In the genomic region with DNA sequence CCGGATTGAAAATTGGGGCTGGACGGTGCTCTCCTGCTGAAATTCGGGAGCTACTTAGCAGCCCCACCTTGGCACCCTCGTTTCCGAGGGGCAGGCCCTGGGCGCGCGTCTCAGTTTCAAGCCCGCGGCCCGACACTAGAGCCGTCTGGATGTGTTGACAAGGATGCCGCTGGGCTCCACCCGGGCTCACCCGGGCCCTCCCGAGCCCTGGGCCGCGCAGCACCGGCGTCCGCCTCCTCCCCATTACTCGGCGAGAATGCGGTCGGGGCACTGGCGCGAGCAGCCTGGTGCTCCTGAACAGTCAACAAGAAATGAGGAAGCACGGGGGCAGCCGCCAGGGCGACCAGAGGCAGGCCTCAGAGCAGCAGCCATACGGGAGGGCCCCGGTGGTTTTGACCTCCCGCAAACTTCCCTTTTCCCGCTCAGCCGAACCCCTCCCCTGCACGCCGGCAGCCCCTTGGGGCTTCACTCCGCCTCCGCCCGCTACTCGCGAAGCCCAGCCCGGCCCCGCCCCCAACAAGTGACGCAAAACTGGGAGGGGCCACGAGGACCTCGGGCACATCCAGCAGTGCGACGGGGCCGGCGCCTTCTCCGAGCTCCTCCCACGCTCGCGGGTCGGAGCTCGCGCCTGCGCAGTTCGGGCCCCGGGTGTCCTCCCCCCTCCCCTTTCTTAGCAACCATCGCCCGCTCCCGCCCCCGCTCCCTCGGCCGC, we compare ENCODE assay signal across 8 cellular contexts. TPM values are rescaled to one million over a fixed set of nuclear protein-coding genes. Genes with fewer than 3 reads are reported as not detected.
A peak's percentile ranks its signal among the peaks of the same experiment; 100 is the strongest.
DNase-seq lines count a peak whose midpoint lies in the region; ATAC-seq and FAIRE-seq lines count a peak whose summit lies in the region.

No MANE protein-coding gene starts in this region.

- 8 to 10% methylated on average over 43 to 49 of the region's 67 CpGs for WGBS in mesodermal cell (ENCODE audit: insufficient coverage in 2 of 2), 2 experiments

- peak; percentile 95 for FAIRE-seq in HTR-8/SVneo (lab: Jason Lieb, UNC)

- H3K27ac ChIP-seq in mesodermal cell (ENCODE audit: low read depth, low read length, severe bottlenecking), result peak overlapping the region; percentile 90

- H3K4me3 ChIP-seq in endocrine pancreas (ENCODE audit: control insufficient read depth, insufficient read depth, low read length) (peak overlapping the region; percentile 38), mesodermal cell (ENCODE audit: extremely low read depth, insufficient read depth, low read length, poor library complexity, severe bottlenecking) (peak overlapping the region; percentile 68)

- DNase-seq in Caki2 (ENCODE audit: low read depth) (peak; percentile 99), HTR-8/SVneo (ENCODE audit: insufficient read length, low spot score) (peak; percentile 98), NOMO-1 treated with DMSO at 0.1 percent for 48 hours (lab: John Stamatoyannopoulos, UW; ENCODE audit: unreplicated experiment) (peak; percentile 98)
- DNase-seq in activated CD8-positive, alpha-beta memory T cell treated with anti-CD3 and anti-CD28 coated beads, Interleukin-2, amount 50 U/mL, for 1 hour (ENCODE audit: extremely low read depth), result peak; percentile 97
- peak; percentile 99 for DNase-seq in stimulated activated CD8-positive, alpha-beta memory T cell treated with anti-CD3 and anti-CD28 coated beads, Interleukin-15, amount 100 ng/mL, for 24 hours (ENCODE audit: low read depth)

- peak; percentile 59 for ATAC-seq in GM21367 (IDR thresholded peaks at IDR 0.05; ENCODE audit: unreplicated experiment)

- in situ Hi-C loops in Caki2 (cut with HindIII; ENCODE audit: low pct_unique_long_range_greater_than_20kb, low sequenced_read_pairs), result no loop called here

- H3K9me3 ChIP-seq in endocrine pancreas (ENCODE audit: control insufficient read depth, low read length) (no peaks in the 10 kb centered on the region), mesodermal cell (ENCODE audit: control insufficient read depth, low read length) (peaks cover 23% of the 10 kb centered on the region)

- H3K4me1 ChIP-seq in endocrine pancreas (ENCODE audit: control insufficient read depth, insufficient read depth, low read length), result peaks cover 14% of the 10 kb centered on the region
- peaks cover 21% of the 10 kb centered on the region for H3K4me1 ChIP-seq in mesodermal cell (ENCODE audit: control insufficient read depth, insufficient read depth, low read length, poor library complexity, severe bottlenecking)

- peak overlapping the region; percentile 89 for H3K9ac ChIP-seq in endocrine pancreas (ENCODE audit: control insufficient read depth, insufficient read depth, low read length)

- no peaks in the 10 kb centered on the region for H3K27me3 ChIP-seq in endocrine pancreas (ENCODE audit: control insufficient read depth, insufficient read depth, low read length)

- H3K36me3 ChIP-seq in endocrine pancreas (ENCODE audit: control insufficient read depth, insufficient read depth, low read length) (no peaks in the 10 kb centered on the region), mesodermal cell (ENCODE audit: control insufficient read depth, insufficient read depth, low read length) (peaks cover 35% of the 10 kb centered on the region)

RNA-seq across cellular contexts. Expression of a gene that starts 0.4 kb away (rescaled TPM):
- 13.3 and 18.8 TPM in 2 replicates for total RNA-seq in Caki2 (2014; rRNA removed; shearing (Covaris generic); ENCODE audit: low replicate concordance)
- polyA plus RNA-seq in mesodermal cell (2013, experiment 1 of 2), result 203 TPM
- polyA plus RNA-seq in mesodermal cell (2013, experiment 2 of 2), result 152 TPM

Comparison
In these comparisons a context has a peak if more than half of its experiments do, and no peak if none do; other contexts are left out.
1. Peak in every context shown above with its lines: DNase-seq, ATAC-seq, H3K4me3 ChIP-seq and H3K27ac ChIP-seq.